ENCODE assay signal across 31 cellular contexts in the genomic region with DNA sequence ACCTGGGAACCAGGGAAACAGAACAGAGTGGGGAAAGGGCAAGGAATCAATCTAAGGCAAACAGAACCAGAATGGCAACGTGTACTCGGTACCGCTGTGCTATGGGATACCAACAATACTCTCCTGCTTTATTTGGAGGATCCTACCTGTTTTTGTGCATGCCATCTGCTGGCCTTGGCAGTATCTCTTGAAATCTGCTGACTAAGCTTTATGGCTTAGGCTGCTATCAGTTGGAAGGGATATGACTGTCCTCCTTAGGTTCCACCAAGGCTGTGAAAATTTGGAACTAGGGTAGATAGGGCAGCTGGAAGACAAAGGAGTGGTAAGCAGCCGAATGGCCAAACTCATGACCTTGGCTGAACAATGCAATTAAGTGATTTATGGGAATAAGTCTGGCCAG.
"Had no signal": no experiment of that assay in that cellular context is flagged by ENCODE, and none has a peak within 500 bp of the region (broad histone marks: within the 10 kb centered on the region; RNA-seq: fewer than 3 reads in every experiment).

No MANE protein-coding gene starts in this region.

- H3K4me1 ChIP-seq: adrenal gland, body of pancreas had no signal

- H3K36me3 ChIP-seq: adrenal gland, cardiac muscle cell, WERI-Rb-1 had no signal

- FAIRE-seq: frontal cortex had no signal

- DNase-seq: activated B cell treated with CpG ODN at 0.5 μM for 24 hours; activated CD4-positive, alpha-beta memory T cell treated with anti-CD3 and anti-CD28 coated beads for 36 hours; activated CD4-positive, alpha-beta T cell treated with anti-CD3 and anti-CD28 coated beads for 36 hours; activated CD4-positive, alpha-beta T cell treated with anti-CD3 and anti-CD28 coated beads, Interleukin-2, amount 10 ng/mL, durations not matched to agents 24 days and 14 days; activated CD4-positive, CD25-positive, alpha-beta regulatory T cell treated with anti-CD3 and anti-CD28 coated beads, Interleukin-2, amount 50 U/mL, for 72 hours; activated CD8-positive, alpha-beta memory T cell treated with anti-CD3 and anti-CD28 coated beads, Interleukin-2, amount 10 ng/mL, durations not matched to agents 7 days and 5 days; activated CD8-positive, alpha-beta memory T cell treated with anti-CD3 and anti-CD28 coated beads, Interleukin-2, amount 50 U/mL, for 4 hours; activated CD8-positive, alpha-beta T cell treated with anti-CD3 and anti-CD28 coated beads, Interleukin-2, amount 10 ng/mL, durations not matched to agents 7 days and 5 days; activated effector memory CD4-positive, alpha-beta T cell treated with anti-CD3 and anti-CD28 coated beads, Interleukin-2, amount 50 U/mL, for 16 hours; activated naive CD4-positive, alpha-beta T cell treated with anti-CD3 and anti-CD28 coated beads for 36 hours; activated naive CD8-positive, alpha-beta T cell treated with anti-CD3 and anti-CD28 coated beads for 36 hours; activated naive CD8-positive, alpha-beta T cell treated with anti-CD3 and anti-CD28 coated beads, Interleukin-2, amount 50 U/mL, for 24 hours; activated T-cell treated with anti-CD3 and anti-CD28 coated beads, Interleukin-2, amount 50 U/mL, for 1 hour; activated T-cell treated with anti-CD3 and anti-CD28 coated beads, Interleukin-2, amount 50 U/mL, for 48 hours; adrenal gland; amygdala; aorta; body of pancreas; central memory CD4-positive, alpha-beta T cell; cerebellar nuclear complex; dorsolateral prefrontal cortex; effector memory CD4-positive, alpha-beta T cell; endodermal cell; foreskin fibroblast; head of caudate nucleus; T-helper 17 cell; T1000; WERI-Rb-1 had no signal

- H3K4me3 ChIP-seq: adrenal gland, body of pancreas, cardiac muscle cell, coronary artery, dorsolateral prefrontal cortex had no signal

- H3K9me3 ChIP-seq: adrenal gland, body of pancreas had no signal

- ATAC-seq: activated CD4-positive, alpha-beta T cell treated with anti-CD3 and anti-CD28 coated beads for 36 hours; activated CD8-positive, alpha-beta memory T cell treated with anti-CD3 and anti-CD28 coated beads, Interleukin-2, amount 10 ng/mL, durations not matched to agents 7 days and 5 days; activated CD8-positive, alpha-beta T cell treated with anti-CD3 and anti-CD28 coated beads, Interleukin-2, amount 10 ng/mL, durations not matched to agents 7 days and 5 days; activated naive CD8-positive, alpha-beta T cell treated with anti-CD3 and anti-CD28 coated beads, Interleukin-2, amount 50 U/mL, for 24 hours; body of pancreas; T-helper 17 cell had no signal

- H3K27ac ChIP-seq: adrenal gland, body of pancreas, cardiac muscle cell, coronary artery, dorsolateral prefrontal cortex, WERI-Rb-1 had no signal

- H3K27me3 ChIP-seq: adrenal gland, body of pancreas, cardiac muscle cell had no signal
